Comparison of ENCODE assay signal across 11 cellular contexts in the genomic region with DNA sequence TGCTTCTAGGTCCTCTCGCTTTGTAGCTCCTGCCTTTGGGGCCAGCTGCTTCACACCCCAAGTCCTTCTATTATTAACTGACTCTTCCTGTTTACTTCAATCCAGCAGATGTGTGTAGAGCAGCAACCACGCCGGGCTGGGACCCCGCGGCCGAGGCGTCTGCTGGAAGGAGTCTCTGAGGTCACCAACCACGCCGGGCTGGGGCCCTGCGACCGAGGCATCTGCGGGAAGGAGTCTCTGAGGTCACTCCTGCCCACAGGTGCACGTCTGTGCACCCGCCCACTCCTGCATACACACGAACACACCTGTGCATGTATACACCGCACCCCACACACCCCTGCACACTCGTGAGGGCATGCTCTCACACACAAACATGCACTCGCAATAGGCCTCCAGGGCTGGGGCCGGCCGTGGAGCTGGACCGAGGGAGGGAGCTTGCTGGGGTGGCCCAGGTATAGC. TPM values are rescaled to one million over a fixed set of nuclear protein-coding genes. Genes with fewer than 3 reads are reported as not detected.
DNase-seq lines count a peak whose midpoint lies in the region; ATAC-seq and TF ChIP-seq lines count a peak whose summit lies in the region.
"Had no signal": no experiment of that assay in that cellular context is flagged by ENCODE, and none has a peak within 500 bp of the region (broad histone marks: within the 10 kb centered on the region; RNA-seq: fewer than 3 reads in every experiment).

No MANE protein-coding gene starts in this region.

- H3K4me1 Mint-ChIP-seq in GM23338, result peaks cover 4% of the 10 kb centered on the region; the same call in 2 of the 3 replicates
- H3K4me1 Mint-ChIP-seq in mesothelial cell of epicardium, result peaks cover 33% of the 10 kb centered on the region
- peaks cover 6% of the 10 kb centered on the region for H3K4me1 Mint-ChIP-seq in Calu3 (ENCODE audit: low read depth, unreplicated experiment)

- H3K4me1 ChIP-seq in GM23338 (ENCODE audit: insufficient read depth) (no peaks in the 10 kb centered on the region), OCI-LY7 (ENCODE audit: insufficient read depth, low read length, poor library complexity, severe bottlenecking) (peaks cover 67% of the 10 kb centered on the region), body of pancreas (peaks cover 10% of the 10 kb centered on the region)

- H4K20me1 ChIP-seq in GM23338 (replicated peaks; ENCODE audit: insufficient read depth) (no peaks in the 10 kb centered on the region), OCI-LY7 (ENCODE audit: insufficient read depth, low read length) (no peaks in the 10 kb centered on the region)

- H3F3A ChIP-seq in GM23338 (replicated peaks; ENCODE audit: low read depth), result no peaks in the 10 kb centered on the region

- no peaks in the 10 kb centered on the region for H3K27me3 ChIP-seq in GM23338 (ENCODE audit: insufficient read depth)
- no peaks in the 10 kb centered on the region for H3K27me3 ChIP-seq in body of pancreas
- H3K27me3 ChIP-seq: right lobe of liver had no signal

- H3K36me3 Mint-ChIP-seq in GM23338 (ENCODE audit: low read depth), result no peaks in the 10 kb centered on the region
- H3K36me3 Mint-ChIP-seq in mesothelial cell of epicardium, result no peaks in the 10 kb centered on the region
- H3K36me3 Mint-ChIP-seq in Calu3 (ENCODE audit: insufficient read depth, unreplicated experiment), result peaks cover 5% of the 10 kb centered on the region
- H3K36me3 Mint-ChIP-seq: CD4-positive, CD25-positive, alpha-beta regulatory T cell had no signal

- H3K4me2 ChIP-seq in GM23338 (no peak overlapping the region), OCI-LY7 (ENCODE audit: low read length) (peak overlapping the region; percentile 78)

- 45 to 52% methylated on average over 4 to 21 of the region's 21 CpGs for WGBS in body of pancreas, 2 donors

- CTCF ChIA-PET in OCI-LY7 (lab: Charles Lee; ENCODE audit: unreplicated experiment), result interaction anchor here (0.6 to 2.0 kb wide), 9 partner anchors 15 to 203 kb away, joined by 3 to 11 read pairs (median 4); no protein-coding TSS in a partner anchor
- CTCF ChIA-PET in Calu3 (lab: Charles Lee), result no interaction called here

- no peaks in the 10 kb centered on the region for H3K79me2 ChIP-seq in GM23338 (replicated peaks; ENCODE audit: insufficient read depth)
- no peaks in the 10 kb centered on the region for H3K79me2 ChIP-seq in OCI-LY7 (ENCODE audit: insufficient read depth, low read depth, low read length)

- H3K4me3 Mint-ChIP-seq in GM23338 (no peak overlapping the region), mesothelial cell of epicardium (no peak overlapping the region), Calu3 (ENCODE audit: low read depth, unreplicated experiment) (no peak overlapping the region)
- H3K4me3 Mint-ChIP-seq: CD4-positive, CD25-positive, alpha-beta regulatory T cell had no signal

- no peaks in the 10 kb centered on the region for H3K36me3 ChIP-seq in GM23338 (ENCODE audit: insufficient read depth)
- H3K36me3 ChIP-seq in OCI-LY7 (ENCODE audit: insufficient read depth, low read length), result no peaks in the 10 kb centered on the region
- no peaks in the 10 kb centered on the region for H3K36me3 ChIP-seq in body of pancreas (replicated peaks in 1 of 2; ENCODE audit: insufficient read depth in 1 of 2, low read depth in 2 of 2)
- H3K36me3 ChIP-seq: right lobe of liver had no signal

- BruUV-seq in OCI-LY7 (replicated peaks; lab: Mats Ljungman, UMichigan) (no TSS peak), Calu3 (replicated peaks; lab: Mats Ljungman, UMichigan) (no TSS peak)

- no peaks in the 10 kb centered on the region for H3K9me3 ChIP-seq in OCI-LY7 (ENCODE audit: low read length)
- H3K9me3 ChIP-seq in body of pancreas, result no peaks in the 10 kb centered on the region
- H3K9me3 ChIP-seq: right lobe of liver had no signal

- intact Hi-C loops in OCI-LY7 (cut with micrococcal nuclease; ENCODE audit: unreplicated experiment), result loop anchor here (1.0 to 5.0 kb wide), 7 partner anchors 51 to 521 kb away; a partner anchor contains a TSS
- intact Hi-C loops in body of pancreas (cut with DNase I), result loop anchor here (5.0 kb wide), 2 partner anchors 206 to 426 kb away; no protein-coding TSS in a partner anchor
- intact Hi-C loops in Calu3 (cut with micrococcal nuclease; ENCODE audit: unreplicated experiment), result loop anchor here (5.0 kb wide), 2 partner anchors 61 to 201 kb away; no protein-coding TSS in a partner anchor

- DNase-seq in GM23338 (ENCODE audit: low spot score) (no peak), OCI-LY7 (ENCODE audit: low spot score) (peak; percentile 98), mesothelial cell of epicardium (ENCODE audit: low spot score in 2 of 2, unreplicated experiment in 2 of 2) (no peak), NCI-H146 treated with DMSO at 0.1 percent for 48 hours (lab: John Stamatoyannopoulos, UW; ENCODE audit: unreplicated experiment) (no peak), body of pancreas (no peak), kidney glomerular epithelial cell (lab: John Stamatoyannopoulos, UW) (no peak), Calu3 (no peak)

- no peaks in the 10 kb centered on the region for H3K9me3 Mint-ChIP-seq in GM23338
- no peaks in the 10 kb centered on the region for H3K9me3 Mint-ChIP-seq in mesothelial cell of epicardium
- no peaks in the 10 kb centered on the region for H3K9me3 Mint-ChIP-seq in Calu3 (ENCODE audit: low read depth, unreplicated experiment)
- H3K9me3 Mint-ChIP-seq: CD4-positive, CD25-positive, alpha-beta regulatory T cell had no signal

- H3K27ac Mint-ChIP-seq in GM23338, result no peak overlapping the region
- peak overlapping the region; percentile 57 for H3K27ac Mint-ChIP-seq in mesothelial cell of epicardium
- H3K27ac Mint-ChIP-seq in Calu3 (ENCODE audit: unreplicated experiment), result no peak overlapping the region
- H3K27ac Mint-ChIP-seq: CD4-positive, CD25-positive, alpha-beta regulatory T cell had no signal

- TF ChIP-seq CTCF in GM23338 (conservative IDR thresholded peaks at IDR 0.05; ENCODE audit: low read depth in 2 of 2) (no peak), OCI-LY7 (conservative IDR thresholded peaks at IDR 0.05; ENCODE audit: low read length) (no peak), mesothelial cell of epicardium (IDR thresholded peaks at IDR 0.05; ENCODE audit: unreplicated experiment) (no peak), body of pancreas (IDR thresholded peaks at IDR 0.05) (no peak), Calu3 (IDR thresholded peaks at IDR 0.05; ENCODE audit: unreplicated experiment) (no peak)

- peaks cover 11% of the 10 kb centered on the region for H3K27me3 Mint-ChIP-seq in GM23338 (ENCODE audit: insufficient read depth, low read depth, poor library complexity)
- H3K27me3 Mint-ChIP-seq in mesothelial cell of epicardium (ENCODE audit: low read depth), result no peaks in the 10 kb centered on the region
- H3K27me3 Mint-ChIP-seq in Calu3 (ENCODE audit: unreplicated experiment), result peaks cover 18% of the 10 kb centered on the region

- H3K9me2 ChIP-seq in GM23338 (ENCODE audit: insufficient read depth), result no peaks in the 10 kb centered on the region
- H3K9me2 ChIP-seq in OCI-LY7 (ENCODE audit: insufficient read depth, low read length), result no peaks in the 10 kb centered on the region

- ATAC-seq in GM18907 (IDR thresholded peaks at IDR 0.05; ENCODE audit: unreplicated experiment), result peak; percentile 65
- ATAC-seq in GM23338, result no peak
- no peak for ATAC-seq in body of pancreas

- H3K4me3 ChIP-seq in GM23338 (no peak overlapping the region), OCI-LY7 (ENCODE audit: low read depth, low read length, poor library complexity, severe bottlenecking) (peak overlapping the region; percentile 55), body of pancreas (no peak overlapping the region)
- H3K4me3 ChIP-seq: right lobe of liver had no signal

- H2AFZ ChIP-seq in GM23338 (peak overlapping the region; percentile 84; the same call in 1 of the 2 replicates), OCI-LY7 (ENCODE audit: low read length) (peak overlapping the region; percentile 65)

- POLR2A ChIA-PET in OCI-LY7 (lab: Charles Lee), result interaction anchor here (0.5 to 3.7 kb wide), 11 partner anchors 10 to 154 kb away, joined by 3 to 22 read pairs (median 5); a partner anchor contains a TSS

- no peak for TF ChIP-seq POLR2A in body of pancreas (IDR thresholded peaks at IDR 0.05)

- H3K27ac ChIP-seq in GM23338 (ENCODE audit: low read depth), result no peak overlapping the region
- H3K27ac ChIP-seq in OCI-LY7 (ENCODE audit: low read depth, low read length, poor library complexity, severe bottlenecking), result peak overlapping the region; percentile 97
- no peak overlapping the region for H3K27ac ChIP-seq in body of pancreas
- H3K27ac ChIP-seq: right lobe of liver had no signal

TF ChIP-seq in GM23338, 12 proteins besides CTCF, POLR2A, EP300 and RAD21 (continues in another document):
- TF ChIP-seq EZH2phosphoT487 (IDR thresholded peaks at IDR 0.05; ENCODE audit: unreplicated experiment) (no peak), ZNF331 (CRISPR knock-in tag; IDR thresholded peaks at IDR 0.05; ENCODE audit: low read depth) (no peak), CREB1 (CRISPR knock-in tag; IDR thresholded peaks at IDR 0.05; ENCODE audit: low read depth) (no peak)

RNA-seq across cellular contexts. Expression of a gene that starts 7.8 kb away (rescaled TPM):
- 0.66 and 1.1 TPM in 2 replicates for total RNA-seq in GM23338 (2014; rRNA removed; shearing (Covaris generic))
- polyA plus RNA-seq in GM23338 (2016; fragmentation: Nextera tagmentation; extraction: Ambion mirVana), result 0.10 and 0.23 TPM in 2 replicates
- 2.6 and 3.4 TPM in 2 replicates for total RNA-seq in OCI-LY7 (2014; rRNA removed; shearing (Covaris generic))
- total RNA-seq in OCI-LY7 (2022) (1.8 and 2.0 TPM in 2 replicates), mesothelial cell of epicardium (0.16 TPM in 1 of 3 replicates, not detected in the others), body of pancreas (not detected), Calu3 (2022) (not detected in 2 replicates)
- total RNA-seq: CD4-positive, CD25-positive, alpha-beta regulatory T cell; right lobe of liver had no signal
- polyA plus RNA-seq: CD4-positive, CD25-positive, alpha-beta regulatory T cell had no signal

RNA-seq across cellular contexts. Expression of a gene that starts 17.7 kb away (rescaled TPM):
- 0.16 and 1.3 TPM in 2 replicates for total RNA-seq in GM23338 (2014; rRNA removed; shearing (Covaris generic))
- 0.21 TPM in 1 of 2 replicates, not detected in the other for polyA plus RNA-seq in GM23338 (2016; fragmentation: Nextera tagmentation; extraction: Ambion mirVana)
- total RNA-seq in OCI-LY7 (2014; rRNA removed; shearing (Covaris generic)), result not detected in 2 replicates
- total RNA-seq in OCI-LY7 (2022) (not detected in 2 replicates), mesothelial cell of epicardium (5.8 to 7.0 TPM (median 7.0 TPM) in 3 replicates), body of pancreas (1 to 10 TPM; 5.4 to 6.3 TPM), Calu3 (2022) (10.4 and 13.4 TPM in 2 replicates)

RNA-seq across cellular contexts. Expression of a gene that starts 20.3 kb away (rescaled TPM):
- total RNA-seq in GM23338 (2014; rRNA removed; shearing (Covaris generic)), result 0.49 and 0.82 TPM in 2 replicates
- not detected in 2 replicates for polyA plus RNA-seq in GM23338 (2016; fragmentation: Nextera tagmentation; extraction: Ambion mirVana)
- 11.9 and 17.4 TPM in 2 replicates for total RNA-seq in OCI-LY7 (2014; rRNA removed; shearing (Covaris generic))
- 34.9 and 36.3 TPM in 2 replicates for total RNA-seq in OCI-LY7 (2022)
- total RNA-seq in mesothelial cell of epicardium, result 6.1 to 7.6 TPM (median 6.5 TPM) in 3 replicates
- total RNA-seq in body of pancreas, result not detected
- total RNA-seq in Calu3 (2022), result not detected in 2 replicates
- total RNA-seq: CD4-positive, CD25-positive, alpha-beta regulatory T cell; M059J; right lobe of liver had no signal
- polyA plus RNA-seq: CD4-positive, CD25-positive, alpha-beta regulatory T cell had no signal

RNA-seq across cellular contexts. Expression of a gene that starts 33.9 kb away (rescaled TPM):
- total RNA-seq in GM23338 (2014; rRNA removed; shearing (Covaris generic)), result 0.42 and 0.58 TPM in 2 replicates
- polyA plus RNA-seq in GM23338 (2016; fragmentation: Nextera tagmentation; extraction: Ambion mirVana), result 0.44 TPM in 1 of 2 replicates, not detected in the other
- total RNA-seq in OCI-LY7 (2014; rRNA removed; shearing (Covaris generic)), result not detected in 2 replicates
- total RNA-seq in OCI-LY7 (2022) (not detected in 2 replicates), mesothelial cell of epicardium (0.83 to 1.4 TPM (median 1.2 TPM) in 3 replicates), body of pancreas (not detected), Calu3 (2022) (0.34 TPM in 1 of 2 replicates, not detected in the other)
- total RNA-seq: M059J had no signal
